22 cellular contexts compared by ENCODE assay signal in the genomic region with DNA sequence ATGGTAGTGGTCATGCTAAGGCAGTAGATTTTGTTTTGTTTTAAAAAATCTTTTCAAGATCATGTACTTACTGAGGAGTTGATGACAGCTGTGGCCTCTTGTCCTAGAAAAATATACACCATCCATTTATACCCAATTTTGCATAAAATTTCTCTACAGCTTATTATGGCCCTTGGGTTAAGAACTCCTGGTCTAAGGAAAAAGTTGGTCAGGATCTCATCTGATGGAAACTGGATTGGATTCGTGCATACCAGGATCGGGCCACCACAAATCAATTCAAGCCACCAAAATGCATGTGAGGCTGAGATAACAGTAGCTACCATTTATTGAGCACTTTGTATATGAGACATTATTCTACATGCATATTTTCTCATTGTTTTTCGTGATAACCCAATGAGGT.
DNase-seq lines count a peak whose midpoint lies in the region; ATAC-seq, FAIRE-seq and TF ChIP-seq lines count a peak whose summit lies in the region.
"Had no signal": no experiment of that assay in that cellular context is flagged by ENCODE, and none has a peak within 500 bp of the region (broad histone marks: within the 10 kb centered on the region; RNA-seq: fewer than 3 reads in every experiment).

No MANE protein-coding gene starts in this region.

- no peak overlapping the region for H3K4me2 ChIP-seq in HepG2 (ENCODE audit: low read depth, low read length)
- no peak overlapping the region for H3K4me2 ChIP-seq in PC-3 (ENCODE audit: low read length)
- no peak overlapping the region for H3K4me2 ChIP-seq in GM12878 (ENCODE audit: control insufficient read depth, insufficient read depth)
- H3K4me2 ChIP-seq: BLaER1 treated with 17β-estradiol and CSF1 and Interleukin-3, amounts not matched to agents 10 nM and 100 nM had no signal

- ATAC-seq in HepG2 (no peak), right lobe of liver (no peak), PC-3 (no peak), GM12878 (no peak), mucosa of descending colon (no peak), GM21390 (IDR thresholded peaks at IDR 0.05; ENCODE audit: unreplicated experiment) (no peak)

- no peaks in the 10 kb centered on the region for H3K9me2 ChIP-seq in PC-3 (replicated peaks; ENCODE audit: low read length)

- H3K27me3 ChIP-seq in HepG2 (ENCODE audit: control insufficient read depth in 1 of 2, insufficient read depth in 2 of 2, low read length in 2 of 2) = no peaks in the 10 kb centered on the region
- no peaks in the 10 kb centered on the region for H3K27me3 ChIP-seq in right lobe of liver
- H3K27me3 ChIP-seq in PC-3 (ENCODE audit: low read length) = no peaks in the 10 kb centered on the region
- no peaks in the 10 kb centered on the region for H3K27me3 ChIP-seq in GM12878 (replicated peaks in 1 of 2; ENCODE audit: control insufficient read depth in 2 of 2, insufficient read depth in 2 of 2, low read length in 1 of 2)
- H3K27me3 ChIP-seq: BE2C; BLaER1 treated with 17β-estradiol and CSF1 and Interleukin-3, amounts not matched to agents 10 nM and 100 nM had no signal

- H3K36me3 ChIP-seq in HepG2 (replicated peaks in 1 of 2; ENCODE audit: control insufficient read depth in 1 of 2, insufficient read depth in 2 of 2, low read length in 2 of 2) (peaks cover 10 to 34% of the 10 kb centered on the region in 2 experiments), right lobe of liver (peaks cover 0 to 27% (median 15%) of the 10 kb centered on the region in 4 donors), PC-3 (ENCODE audit: low read depth, low read length) (peaks cover 28% of the 10 kb centered on the region), GM12878 (ENCODE audit: control insufficient read depth in 2 of 2, insufficient read depth in 2 of 2, low read length in 1 of 2) (peaks cover 6 to 12% of the 10 kb centered on the region in 2 experiments; a peak in 3 of 4 replicates), mucosa of descending colon (ENCODE audit: low read depth) (no peaks in the 10 kb centered on the region)

- H3K9me3 ChIP-seq in HepG2 (ENCODE audit: low read length) (no peaks in the 10 kb centered on the region), right lobe of liver (no peaks in the 10 kb centered on the region), PC-3 (ENCODE audit: low read length) (no peaks in the 10 kb centered on the region), GM12878 (replicated peaks; ENCODE audit: control insufficient read depth, insufficient read depth, low read length) (no peaks in the 10 kb centered on the region), mucosa of descending colon (no peaks in the 10 kb centered on the region)
- H3K9me3 ChIP-seq: BE2C; BLaER1 treated with 17β-estradiol and CSF1 and Interleukin-3, amounts not matched to agents 10 nM and 100 nM had no signal

- BruUV-seq in HepG2 (replicated peaks; lab: Mats Ljungman, UMichigan) (TSS peak; percentile 13), PC-3 (replicated peaks; lab: Mats Ljungman, UMichigan) (TSS peak; percentile 7), GM12878 (replicated peaks; lab: Mats Ljungman, UMichigan) (TSS peak; percentile 21)

- TF ChIP-seq CTCF in HepG2 (CRISPR knock-in tag; IDR thresholded peaks at IDR 0.05) (no peak), right lobe of liver (IDR thresholded peaks at IDR 0.05) (no peak), PC-3 (conservative IDR thresholded peaks at IDR 0.05; ENCODE audit: low read depth, low read length) (no peak), GM12878 (IDR thresholded peaks at IDR 0.05 in 2 of 3, conservative IDR thresholded peaks at IDR 0.05 in 1 of 3; ENCODE audit: control insufficient read depth in 2 of 3, extremely low read depth in 1 of 3, insufficient read depth in 1 of 3, low read depth in 3 of 3, low read length in 3 of 3) (no peak), mucosa of descending colon (IDR thresholded peaks at IDR 0.05) (no peak)

- H3K27ac ChIP-seq in HepG2 (ENCODE audit: extremely low read length, insufficient read depth, low read length) (no peak overlapping the region), right lobe of liver (no peak overlapping the region), PC-3 (ENCODE audit: low read length) (no peak overlapping the region), GM12878 (ENCODE audit: control insufficient read depth, insufficient read depth) (no peak overlapping the region)
- H3K27ac ChIP-seq: 22Rv1; BLaER1 treated with 17β-estradiol and CSF1 and Interleukin-3, amounts not matched to agents 10 nM and 100 nM; GM23248 had no signal

- WGBS in HepG2 (ENCODE audit: low lambda C conversion rate) = over 99% methylated on average over 3 of the region's 3 CpGs
- WGBS in right lobe of liver (ENCODE audit: insufficient coverage, low coverage, low lambda C conversion rate, missing lambda C conversion rate) = 72% methylated on average over 3 of the region's 3 CpGs
- 96% methylated on average over 3 of the region's 3 CpGs for WGBS in GM12878 (ENCODE audit: insufficient coverage, insufficient replicate concordance, low lambda C conversion rate, missing lambda C conversion rate)

- no peak for DNase-seq in HepG2 (ENCODE audit: low spot score)
- DNase-seq in right lobe of liver = no peak
- DNase-seq in PC-3 = no peak
- DNase-seq in GM12878 (ENCODE audit: low read depth, low spot score) = no peak
- DNase-seq in T-helper 9 cell = no peak
- no peak for DNase-seq in mucosa of descending colon
- no peak for DNase-seq in amygdala (lab: John Stamatoyannopoulos, UW)
- DNase-seq: BE2C; Calu3; CD4-positive, alpha-beta T cell; CD8-positive, alpha-beta memory T cell; DMS53; DMS79 treated with DMSO at 0.1 percent for 48 hours; GF-D8; H7; HCEC 1CT had no signal

- FAIRE-seq in HepG2 (lab: Jason Lieb, UNC) (no peak), GM12878 (lab: Jason Lieb, UNC) (no peak)
- FAIRE-seq: A204.1, H1 had no signal

- H3K4me3 ChIP-seq in HepG2 (replicated peaks in 1 of 3; ENCODE audit: insufficient read depth in 1 of 3, low read depth in 2 of 3, low read length in 3 of 3) (no peak overlapping the region), right lobe of liver (no peak overlapping the region), PC-3 (ENCODE audit: low read length) (no peak overlapping the region), GM12878 (no peak overlapping the region), mucosa of descending colon (no peak overlapping the region)
- H3K4me3 ChIP-seq: BLaER1 treated with 17β-estradiol and CSF1 and Interleukin-3, amounts not matched to agents 10 nM and 100 nM; GM23248 had no signal

- no peak for TF ChIP-seq RAD21 in HepG2 (CRISPR knock-in tag; IDR thresholded peaks at IDR 0.05)
- TF ChIP-seq RAD21 in GM12878 (IDR thresholded peaks at IDR 0.05; ENCODE audit: insufficient read depth, low read depth, low read length) = no peak

- intact Hi-C loops in HepG2 (cut with micrococcal nuclease; ENCODE audit: unreplicated experiment) (no loop called here), right lobe of liver (cut with DNase I) (no loop called here), PC-3 (cut with micrococcal nuclease) (no loop called here), GM12878 (cut with micrococcal nuclease; ENCODE audit: unreplicated experiment) (no loop called here), mucosa of descending colon (cut with DNase I, micrococcal nuclease) (no loop called here)

- H4K20me1 ChIP-seq in HepG2 (ENCODE audit: insufficient read depth, low read length) (no peaks in the 10 kb centered on the region), PC-3 (ENCODE audit: low read length) (peaks cover 8% of the 10 kb centered on the region; the same call in 1 of the 2 replicates), GM12878 (ENCODE audit: control insufficient read depth, insufficient read depth) (no peaks in the 10 kb centered on the region)

- no peak for TF ChIP-seq EP300 in HepG2 (IDR thresholded peaks at IDR 0.05; ENCODE audit: low read depth in 2 of 2, low read length in 2 of 2)
- no peak for TF ChIP-seq EP300 in HepG2 (CRISPR knock-in tag; IDR thresholded peaks at IDR 0.05; ENCODE audit: borderline replicate concordance)
- TF ChIP-seq EP300 in GM12878 (IDR thresholded peaks at IDR 0.05; ENCODE audit: borderline replicate concordance in 1 of 2, control insufficient read depth in 1 of 2, low read depth in 2 of 2, low read length in 2 of 2) = no peak

- H3K4me1 ChIP-seq in HepG2 (ENCODE audit: insufficient read depth, low read length) = peaks cover 12% of the 10 kb centered on the region
- no peaks in the 10 kb centered on the region for H3K4me1 ChIP-seq in right lobe of liver
- no peaks in the 10 kb centered on the region for H3K4me1 ChIP-seq in PC-3 (ENCODE audit: insufficient read depth, low read length)
- peaks cover 3% of the 10 kb centered on the region; the same call in 1 of the 2 replicates for H3K4me1 ChIP-seq in GM12878 (ENCODE audit: control insufficient read depth, insufficient read depth, low read length)
- H3K4me1 ChIP-seq in mucosa of descending colon (ENCODE audit: low read depth) = no peaks in the 10 kb centered on the region

- H2AFZ ChIP-seq in HepG2 (ENCODE audit: low read length) (no peak overlapping the region), PC-3 (ENCODE audit: low read length) (no peak overlapping the region), GM12878 (ENCODE audit: control insufficient read depth, low read depth, low read length) (no peak overlapping the region)
- H2AFZ ChIP-seq: GM23248 had no signal

- SMC1A ChIA-PET in GM12878 (lab: Charles Lee; ENCODE audit: uncharacterized antibody, unreplicated experiment) = interaction anchor here (1.0 to 1.4 kb wide), 3 partner anchors 9 to 100 kb away, joined by 3 read pairs; no protein-coding TSS in a partner anchor

- POLR2A ChIA-PET in HepG2 (lab: Yijun Ruan, JAX) = no interaction called here
- POLR2A ChIA-PET in PC-3 (lab: Charles Lee; ENCODE audit: unreplicated experiment) = no interaction called here
- POLR2A ChIA-PET in GM12878 (lab: Charles Lee) = no interaction called here

- CTCF ChIA-PET in HepG2 (lab: Yijun Ruan, JAX; ENCODE audit: low intra/inter-chr PET ratio, low total read pairs) = no interaction called here
- CTCF ChIA-PET in PC-3 (lab: Charles Lee) = interaction anchor here (0.6 kb wide), 1 partner anchor 100 kb away, joined by 4 read pairs; no protein-coding TSS in a partner anchor
- CTCF ChIA-PET in GM12878 (lab: Yijun Ruan, JAX) = interaction anchor here (1.7 kb wide), 1 partner anchor 30 kb away, joined by 7 read pairs; no protein-coding TSS in a partner anchor

- H3K79me2 ChIP-seq in HepG2 (ENCODE audit: insufficient read depth, low read length) = no peaks in the 10 kb centered on the region
- H3K79me2 ChIP-seq in PC-3 (ENCODE audit: low read length) = no peaks in the 10 kb centered on the region
- no peaks in the 10 kb centered on the region for H3K79me2 ChIP-seq in GM12878 (ENCODE audit: control insufficient read depth, insufficient read depth, low read length)

- in situ Hi-C loops in HepG2 (cut with HindIII; ENCODE audit: extremely low pct_ligation_motif_present, low pct_unique_long_range_greater_than_20kb) = no loop called here
- in situ Hi-C loops in GM12878 (cut with MboI) = no loop called here

- no peak overlapping the region for H3K9ac ChIP-seq in HepG2 (ENCODE audit: insufficient read depth, low read depth, low read length)
- no peak overlapping the region for H3K9ac ChIP-seq in PC-3 (ENCODE audit: low read length)
- H3K9ac ChIP-seq in GM12878 (ENCODE audit: control insufficient read depth, insufficient read depth, low read length) = no peak overlapping the region
- H3K9ac ChIP-seq: BLaER1 treated with 17β-estradiol and CSF1 and Interleukin-3, amounts not matched to agents 10 nM and 100 nM; GM23248 had no signal

- RAD21 ChIA-PET in GM12878 (lab: Charles Lee; ENCODE audit: unreplicated experiment) = no interaction called here

- no peaks in the 10 kb centered on the region for H3F3A ChIP-seq in PC-3 (ENCODE audit: low read length, unreplicated experiment)

- no peak for TF ChIP-seq POLR2A in HepG2 (IDR thresholded peaks at IDR 0.05; ENCODE audit: insufficient read depth in 1 of 2, low read depth in 2 of 2, low read length in 2 of 2)
- TF ChIP-seq POLR2A in right lobe of liver (IDR thresholded peaks at IDR 0.05) = no peak
- TF ChIP-seq POLR2A in GM12878 (IDR thresholded peaks at IDR 0.05; ENCODE audit: low read depth, low read length) = no peak

Comparison
In these comparisons a context has a peak if more than half of its experiments do, and no peak if none do; other contexts are left out.
1. Of the 75 proteins assayed by ChIP-seq in both HepG2 and GM12878: peak only in HepG2: PRDM15; only in GM12878: none; in both: none; in neither: 74.